Comparison of ENCODE assay signal across 16 cellular contexts in the genomic region with DNA sequence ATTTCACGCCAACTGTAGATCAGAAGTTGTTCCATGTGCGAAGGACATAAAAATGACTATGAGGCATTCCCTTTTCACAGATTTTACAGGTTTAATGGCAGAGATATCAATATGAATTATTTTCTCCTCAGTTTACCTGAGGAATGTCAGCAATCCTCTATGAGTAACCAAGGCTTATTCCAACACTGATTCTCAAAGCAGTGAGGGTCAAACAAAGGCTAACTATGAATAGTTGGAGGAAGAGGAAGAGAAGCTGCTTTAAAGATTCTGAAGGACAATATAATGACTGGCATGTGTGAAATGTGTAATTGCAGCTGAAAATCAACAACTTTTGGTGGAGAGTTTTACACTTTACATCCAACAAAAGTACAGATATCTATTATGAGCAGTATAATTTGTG. TPM values are rescaled to one million over a fixed set of nuclear protein-coding genes. Genes with fewer than 3 reads are reported as not detected.
DNase-seq lines count a peak whose midpoint lies in the region; TF ChIP-seq lines count a peak whose summit lies in the region.
"Had no signal": no experiment of that assay in that cellular context is flagged by ENCODE, and none has a peak within 500 bp of the region (broad histone marks: within the 10 kb centered on the region; RNA-seq: fewer than 3 reads in every experiment).

No MANE protein-coding gene starts in this region.

- DNase-seq in ACHN = peak; percentile 6
- peak; percentile 24 for DNase-seq in choroid plexus epithelial cell (ENCODE audit: low read depth)
- DNase-seq in kidney tubule cell (ENCODE audit: low spot score) = peak; percentile 48
- DNase-seq in progenitor cell of endocrine pancreas (ENCODE audit: low spot score, unreplicated experiment) = no peak
- DNase-seq in T-helper 2 cell = no peak
- no peak for DNase-seq in NCI-H1048 (lab: John Stamatoyannopoulos, UW)
- DNase-seq in AML-193 (lab: John Stamatoyannopoulos, UW) = no peak
- DNase-seq in SW480 (ENCODE audit: low spot score) = no peak
- DNase-seq: Calu3; CD8-positive, alpha-beta T cell; DMS79 treated with DMSO at 0.1 percent for 48 hours; GF-D8; H9 had no signal

- TF ChIP-seq CTCF in choroid plexus epithelial cell (conservative IDR thresholded peaks at IDR 0.05; ENCODE audit: low read depth, low read length) (no peak), progenitor cell of endocrine pancreas (IDR thresholded peaks at IDR 0.05; ENCODE audit: unreplicated experiment) (no peak)

- peaks cover 3% of the 10 kb centered on the region for H3K36me3 Mint-ChIP-seq in progenitor cell of endocrine pancreas (ENCODE audit: insufficient read depth)

- peak overlapping the region; percentile 18 for H3K27ac Mint-ChIP-seq in progenitor cell of endocrine pancreas
- H3K27ac Mint-ChIP-seq: B cell; CD8-positive, alpha-beta T cell had no signal

- no peaks in the 10 kb centered on the region for H3K9me3 Mint-ChIP-seq in progenitor cell of endocrine pancreas (ENCODE audit: low read depth)
- H3K9me3 Mint-ChIP-seq: CD8-positive, alpha-beta T cell; H9 had no signal

- no peak overlapping the region for H3K4me3 Mint-ChIP-seq in progenitor cell of endocrine pancreas (ENCODE audit: low read depth)
- H3K4me3 Mint-ChIP-seq: B cell; CD8-positive, alpha-beta T cell; H9 had no signal

- no peaks in the 10 kb centered on the region for H3K4me1 Mint-ChIP-seq in progenitor cell of endocrine pancreas (ENCODE audit: low read depth)
- H3K4me1 Mint-ChIP-seq: B cell, H9 had no signal

- H3K27me3 Mint-ChIP-seq in progenitor cell of endocrine pancreas = no peaks in the 10 kb centered on the region
- H3K27me3 Mint-ChIP-seq: B cell had no signal

- H3K4me3 ChIP-seq in choroid plexus epithelial cell (ENCODE audit: low read depth, low read length) = no peak overlapping the region
- H3K4me3 ChIP-seq: A549; BLaER1 treated with 17β-estradiol and CSF1 and Interleukin-3, amounts not matched to agents 10 nM and 100 nM had no signal

- in situ Hi-C loops in ACHN (cut with HindIII; ENCODE audit: low pct_ligation_motif_present, low pct_unique_long_range_greater_than_20kb, low sequenced_read_pairs) = loop anchor here (25.0 kb wide), 2 partner anchors 200 to 400 kb away; a partner anchor contains a TSS

RNA-seq across cellular contexts. Expression of a gene that starts 29.1 kb away (rescaled TPM):
- total RNA-seq in progenitor cell of endocrine pancreas = 28.1 and 30.6 TPM in 2 replicates

Comparison
In these comparisons a context has a peak if more than half of its experiments do, and no peak if none do; other contexts are left out.
1. DNase-seq: peak in ACHN (single experiment), choroid plexus epithelial cell (single experiment) and kidney tubule cell (single experiment); none in progenitor cell of endocrine pancreas (single experiment), T-helper 2 cell (0 of 5), NCI-H1048 (single experiment), AML-193 (0 of 2) and SW480 (single experiment).